In the genomic region with DNA sequence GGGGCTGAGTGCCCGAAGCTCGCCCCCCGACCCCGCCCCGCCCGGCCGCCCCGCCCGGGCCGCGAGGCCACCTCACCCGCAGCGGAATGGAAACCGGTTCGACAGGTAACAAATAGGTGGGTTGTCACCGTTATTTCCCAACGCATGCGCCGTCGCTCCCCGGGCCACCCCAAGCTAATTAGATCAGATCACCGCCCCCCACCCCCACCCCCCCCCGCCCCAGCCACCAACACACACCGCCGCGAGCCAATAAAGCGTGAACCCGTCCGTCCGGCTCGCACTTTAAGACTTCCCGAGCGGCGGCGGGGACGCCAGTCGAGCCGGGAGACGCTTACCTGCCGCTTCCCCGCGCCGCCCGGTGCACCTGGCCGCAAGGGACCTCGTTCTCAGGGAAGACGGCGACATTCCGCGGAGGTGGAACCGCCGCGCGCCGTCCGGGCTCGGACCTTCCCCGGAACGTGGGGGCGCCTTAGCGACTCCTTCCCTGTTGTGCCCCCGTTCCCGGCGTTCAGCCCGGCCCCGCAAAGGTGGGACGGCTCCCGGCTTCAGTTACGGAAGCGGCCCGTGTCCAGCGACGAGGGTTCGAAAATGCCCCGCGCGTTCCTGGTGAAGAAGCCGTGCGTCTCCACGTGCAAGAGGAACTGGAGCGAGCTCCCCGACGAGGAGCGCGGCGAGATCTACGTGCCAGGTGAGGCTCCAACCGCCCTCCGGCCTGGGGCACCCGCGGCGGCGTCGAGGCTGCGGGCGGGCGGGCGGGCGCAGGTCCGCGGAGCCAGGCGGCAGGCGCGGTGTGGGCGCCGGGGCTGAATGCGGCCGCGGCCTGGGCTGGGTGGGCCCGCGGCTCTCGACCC, we compare ENCODE assay signal across 8 cellular contexts. TPM values are rescaled to one million over a fixed set of nuclear protein-coding genes. Genes with fewer than 3 reads are reported as not detected.
DNase-seq lines count a peak whose midpoint lies in the region; ATAC-seq and TF ChIP-seq lines count a peak whose summit lies in the region.

Gene OVOL1, plus strand, starts transcription at position 278 of the 851 bp plus-strand sequence. Its CDS starts 311 bp downstream, at position 589.

- H3K27me3 Mint-ChIP-seq in CD14-positive monocyte (ENCODE audit: low read depth in 3 of 3): peaks cover 58 to 82% (median 72%) of the 10 kb centered on the region in 3 donors

- H2BK15ac ChIP-seq in IMR-90 (ENCODE audit: low read depth, low read length): no peak within 1 kb of the TSS

- no peak within 1 kb of the TSS for H2BK20ac ChIP-seq in IMR-90 (ENCODE audit: low read depth, low read length)

- no peak within 1 kb of the TSS for H4K5ac ChIP-seq in IMR-90 (ENCODE audit: low read depth, low read length)

- H2AK9ac ChIP-seq in IMR-90 (replicated peaks; ENCODE audit: low read depth, low read length, poor library complexity): peak within 1 kb of the TSS; percentile 13

- peaks cover 0 to 22% (median 8%) of the 10 kb centered on the region in 7 donors for H3K9me3 Mint-ChIP-seq in CD14-positive monocyte

- peak within 1 kb of the TSS; percentile 71 to 92 for H3K4me3 Mint-ChIP-seq in CD14-positive monocyte

- DNase-seq in CD14-positive monocyte (ENCODE audit: low spot score): no peak
- no peak for DNase-seq in IMR-90
- peak; percentile 36 for DNase-seq in activated naive CD4-positive, alpha-beta T cell treated with anti-CD3 and anti-CD28 coated beads, Interleukin-2, amount 50 U/mL, for 16 hours
- peak; percentile 73 for DNase-seq in mucosa of gallbladder (ENCODE audit: low spot score)
- no peak for DNase-seq in NCI-H1436 treated with DMSO at 0.1 percent for 48 hours (lab: John Stamatoyannopoulos, UW)
- no peak for DNase-seq in HK-2 (ENCODE audit: unreplicated experiment)

- no peak within 1 kb of the TSS for H2BK120ac ChIP-seq in IMR-90 (ENCODE audit: low read depth, low read length)

- no peak within 1 kb of the TSS for H3K4me3 ChIP-seq in IMR-90 (ENCODE audit: insufficient read depth, low read depth, low read length)

- no peak for TF ChIP-seq POLR2A in IMR-90 (IDR thresholded peaks at IDR 0.05; ENCODE audit: low read depth, low read length)

- BruUV-seq in IMR-90 (replicated peaks; lab: Mats Ljungman, UMichigan): no TSS peak

- ATAC-seq in IMR-90 (ENCODE audit: low read depth): no peak
- no peak for ATAC-seq in HG03439 (IDR thresholded peaks at IDR 0.05; ENCODE audit: unreplicated experiment)
- ATAC-seq in HG02870 (IDR thresholded peaks at IDR 0.05; ENCODE audit: unreplicated experiment): no peak

- in situ Hi-C loops in IMR-90 (cut with MboI; ENCODE audit: low sequenced_read_pairs): no loop called here

- no peak within 1 kb of the TSS for H3K9ac ChIP-seq in IMR-90 (ENCODE audit: low read depth, low read length)

- no peaks in the 10 kb centered on the region for H3K79me1 ChIP-seq in IMR-90 (ENCODE audit: low read depth in 1 of 2, low read length in 2 of 2)

- no peaks in the 10 kb centered on the region for H3K9me1 ChIP-seq in IMR-90 (ENCODE audit: insufficient read depth, low read length)

- intact Hi-C loops in CD14-positive monocyte (cut with micrococcal nuclease) (no loop called here), IMR-90 (cut with micrococcal nuclease) (no loop called here)

- no peak within 1 kb of the TSS for H2AK5ac ChIP-seq in IMR-90 (ENCODE audit: low read depth, low read length)

- no peaks in the 10 kb centered on the region; the same call in 1 of the 2 replicates for H3K4me1 ChIP-seq in IMR-90 (ENCODE audit: control insufficient read depth, insufficient read depth, low read length)

- peak within 1 kb of the TSS; percentile 53 for H2AFZ ChIP-seq in IMR-90 (replicated peaks; ENCODE audit: low read length, poor library complexity)

- peaks cover 75% of the 10 kb centered on the region for H3K27me3 ChIP-seq in IMR-90 (ENCODE audit: control insufficient read depth, insufficient read depth, low read length)

- POLR2A ChIA-PET in IMR-90 (lab: Charles Lee; ENCODE audit: unreplicated experiment): no interaction called here

- H3K56ac ChIP-seq in IMR-90 (ENCODE audit: extremely low read depth, insufficient read depth, low read length): no peak within 1 kb of the TSS

- 2% methylated on average over 42 of the region's 112 CpGs; no CpG with 5 or more reads in 1 of the 2 experiments for WGBS in IMR-90 (ENCODE audit: extremely low coverage in 2 of 2, insufficient read length in 1 of 2), 2 experiments

- CTCF ChIA-PET in IMR-90 (lab: Yijun Ruan, JAX): no interaction called here

- H4K8ac ChIP-seq in IMR-90 (ENCODE audit: low read depth in 2 of 2, low read length in 2 of 2): no peak within 1 kb of the TSS

- H3K36me3 Mint-ChIP-seq in CD14-positive monocyte: peaks cover 3 to 19% of the 10 kb centered on the region in 2 donors

- no peak within 1 kb of the TSS for H3K18ac ChIP-seq in IMR-90 (ENCODE audit: low read depth, low read length)

- H3K4me1 Mint-ChIP-seq in CD14-positive monocyte: peaks cover 30% of the 10 kb centered on the region

- H3K27ac ChIP-seq in IMR-90 (ENCODE audit: insufficient read depth, low read length): no peak within 1 kb of the TSS

- no peak within 1 kb of the TSS for H3K4ac ChIP-seq in IMR-90 (ENCODE audit: low read depth, low read length)

- H4K20me1 ChIP-seq in IMR-90 (ENCODE audit: insufficient read depth, low read length): no peaks in the 10 kb centered on the region; the same call in 1 of the 2 replicates

- no peak within 1 kb of the TSS for H4K91ac ChIP-seq in IMR-90 (ENCODE audit: insufficient read depth, low read depth, low read length)

- no peak for TF ChIP-seq CTCF in CD14-positive monocyte (IDR thresholded peaks at IDR 0.05)
- TF ChIP-seq CTCF in IMR-90 (conservative IDR thresholded peaks at IDR 0.05; ENCODE audit: low read depth, low read length): no peak

- TF ChIP-seq RAD21 in IMR-90 (IDR thresholded peaks at IDR 0.05; ENCODE audit: low read length): no peak

- peak within 1 kb of the TSS in 2 of 7 donors; percentile 25 to 80 for H3K27ac Mint-ChIP-seq in CD14-positive monocyte

- no peak within 1 kb of the TSS for H3K23ac ChIP-seq in IMR-90 (ENCODE audit: low read depth, low read length)

- H3K14ac ChIP-seq in IMR-90 (replicated peaks; ENCODE audit: low read depth, low read length): no peak within 1 kb of the TSS

- no peaks in the 10 kb centered on the region for H3K36me3 ChIP-seq in IMR-90 (ENCODE audit: control insufficient read depth, insufficient read depth, low read length)

- dilution Hi-C loops in IMR-90 (cut with HindIII; ENCODE audit: low sequenced_read_pairs, unreplicated experiment): no loop called here

- H2BK5ac ChIP-seq in IMR-90 (ENCODE audit: low read depth, low read length, poor library complexity, severe bottlenecking): no peak within 1 kb of the TSS

- H3K9me3 ChIP-seq in IMR-90 (ENCODE audit: control insufficient read depth, insufficient read depth, low read length): peaks cover 2% of the 10 kb centered on the region; the same call in 1 of the 2 replicates

- H3K4me2 ChIP-seq in IMR-90 (ENCODE audit: low read depth, low read length): peak within 1 kb of the TSS; percentile 42; the same call in 1 of the 2 replicates

TF ChIP-seq in IMR-90, 13 proteins besides CTCF, POLR2A, EP300 and RAD21:
- TF ChIP-seq MAZ (IDR thresholded peaks at IDR 0.05; ENCODE audit: borderline replicate concordance, low read depth, low read length) (no peak), USF2 (IDR thresholded peaks at IDR 0.05; ENCODE audit: low read depth, low read length) (no peak), NFE2L2 (IDR thresholded peaks at IDR 0.05; ENCODE audit: low read depth, low read length) (no peak), BHLHE40 (IDR thresholded peaks at IDR 0.05; ENCODE audit: low read depth, low read length) (no peak), RFX5 (IDR thresholded peaks at IDR 0.05; ENCODE audit: low read depth, low read length) (no peak), CHD1 (IDR thresholded peaks at IDR 0.05; ENCODE audit: low read depth, low read length) (no peak), MXI1 (IDR thresholded peaks at IDR 0.05; ENCODE audit: borderline replicate concordance, low read depth, low read length) (no peak), RCOR1 (IDR thresholded peaks at IDR 0.05; ENCODE audit: insufficient replicate concordance, low read length) (no peak)
- TF ChIP-seq, protein P1, sequence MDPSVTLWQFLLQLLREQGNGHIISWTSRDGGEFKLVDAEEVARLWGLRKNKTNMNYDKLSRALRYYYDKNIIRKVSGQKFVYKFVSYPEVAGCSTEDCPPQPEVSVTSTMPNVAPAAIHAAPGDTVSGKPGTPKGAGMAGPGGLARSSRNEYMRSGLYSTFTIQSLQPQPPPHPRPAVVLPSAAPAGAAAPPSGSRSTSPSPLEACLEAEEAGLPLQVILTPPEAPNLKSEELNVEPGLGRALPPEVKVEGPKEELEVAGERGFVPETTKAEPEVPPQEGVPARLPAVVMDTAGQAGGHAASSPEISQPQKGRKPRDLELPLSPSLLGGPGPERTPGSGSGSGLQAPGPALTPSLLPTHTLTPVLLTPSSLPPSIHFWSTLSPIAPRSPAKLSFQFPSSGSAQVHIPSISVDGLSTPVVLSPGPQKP (IDR thresholded peaks at IDR 0.05; ENCODE audit: borderline replicate concordance, low read depth, low read length): no peak

RNA-seq across cellular contexts. Expression of gene OVOL1, which starts in this region (rescaled TPM):
- not detected for polyA plus RNA-seq in CD14-positive monocyte
- not detected in 2 replicates for total RNA-seq in IMR-90 (2012; rRNA removed)
- polyA plus RNA-seq in IMR-90 (2012; rRNA removed): not detected in 2 replicates
- not detected in 2 replicates for polyA plus RNA-seq in IMR-90 (2012; cell fraction: cytosol; rRNA removed)
- not detected in 2 replicates for polyA plus RNA-seq in IMR-90 (2012; cell fraction: nucleus; rRNA removed; ENCODE audit: low replicate concordance)
- total RNA-seq in mucosa of gallbladder: 3.5 TPM

Comparison
In these comparisons a context has a peak if more than half of its experiments do, and no peak if none do; other contexts are left out.
1. DNase-seq: peak in activated naive CD4-positive, alpha-beta T cell treated with anti-CD3 and anti-CD28 coated beads, Interleukin-2, amount 50 U/mL, for 16 hours (single experiment) and mucosa of gallbladder (single experiment); none in CD14-positive monocyte (single experiment), IMR-90 (single experiment), NCI-H1436 treated with DMSO at 0.1 percent for 48 hours (single experiment) and HK-2 (single experiment).